In genomic region chr4:190179740-190180094, GRCh38 we compare ENCODE assay signal across 17 cellular contexts. TPM values are rescaled to one million over a fixed set of nuclear protein-coding genes. Genes with fewer than 3 reads are reported as not detected.
A peak's percentile ranks its signal among the peaks of the same experiment; 100 is the strongest.
DNase-seq lines count a peak whose midpoint lies in the region; ATAC-seq, FAIRE-seq and TF ChIP-seq lines count a peak whose summit lies in the region.
"Not testable (repeated sequence)": the region's sequence is repeated elsewhere in the genome, so short reads cannot be mapped to it uniquely, and the experiment has no call there.
"Had no signal": no experiment of that assay in that cellular context is flagged by ENCODE, and none has a peak within 500 bp of the region (broad histone marks: within the 10 kb centered on the region; RNA-seq: fewer than 3 reads in every experiment).

No MANE protein-coding gene starts in this region.

- POLR2A ChIA-PET in K562 (lab: Yijun Ruan, JAX) = not testable (repeated sequence)

- H3K4me3 ChIP-seq in CD4-positive, CD25-positive, alpha-beta regulatory T cell (ENCODE audit: low read depth, low read length); NB4 (ENCODE audit: low read depth, low read length); K562; right cardiac atrium (ENCODE audit: low read length): not testable (repeated sequence)

- H2AFZ ChIP-seq in K562 (ENCODE audit: low read depth, low read length) = not testable (repeated sequence)

- TF ChIP-seq RAD21 in K562 (CRISPR knock-in tag; conservative IDR thresholded peaks at IDR 0.05 in 1 of 2, IDR thresholded peaks at IDR 0.05 in 1 of 2) = not testable (repeated sequence)

- H3K9me1 ChIP-seq in K562 (ENCODE audit: control insufficient read depth, insufficient read depth, low read length) = not testable (repeated sequence)

- BruUV-seq in K562 (replicated peaks; lab: Mats Ljungman, UMichigan) = not testable (repeated sequence)

- not testable (repeated sequence) for H3K9ac ChIP-seq in K562 (ENCODE audit: insufficient read depth in 1 of 2, low read depth in 2 of 2, low read length in 2 of 2)

- H3K36me3 Mint-ChIP-seq in CD4-positive, CD25-positive, alpha-beta regulatory T cell = not testable (repeated sequence)

- not testable (repeated sequence) for H3K27me3 Mint-ChIP-seq in CD4-positive, CD25-positive, alpha-beta regulatory T cell

- H3K27ac ChIP-seq in CD4-positive, CD25-positive, alpha-beta regulatory T cell (ENCODE audit: insufficient read depth, low read length, poor library complexity, severe bottlenecking); K562 (ENCODE audit: extremely low read depth, low read depth, low read length); right cardiac atrium (ENCODE audit: low read length): not testable (repeated sequence)

- not testable (repeated sequence) for H3K4me1 Mint-ChIP-seq in CD4-positive, CD25-positive, alpha-beta regulatory T cell

- not testable (repeated sequence) for H3K4me2 ChIP-seq in K562 (ENCODE audit: insufficient read depth, low read length)

- ATAC-seq in CD4-positive, CD25-positive, alpha-beta regulatory T cell (ENCODE audit: low read depth in 2 of 2) = peak; percentile 24 to 26
- peak; percentile 30 for ATAC-seq in GM19035 (IDR thresholded peaks at IDR 0.05; ENCODE audit: unreplicated experiment)
- peak; percentile 23 for ATAC-seq in GM21786 (IDR thresholded peaks at IDR 0.05; ENCODE audit: unreplicated experiment)
- ATAC-seq in HG03135 (IDR thresholded peaks at IDR 0.05; ENCODE audit: unreplicated experiment) = peak; percentile 30
- ATAC-seq in K562 = peak; percentile 61
- ATAC-seq in right cardiac atrium = peak; percentile 70 to 71
- ATAC-seq in omental fat pad (ENCODE audit: low FRiP score) = peak; percentile 60

- H3K27ac Mint-ChIP-seq in CD4-positive, CD25-positive, alpha-beta regulatory T cell = not testable (repeated sequence)

- not testable (repeated sequence) for H4K20me1 ChIP-seq in K562 (replicated peaks; ENCODE audit: control insufficient read depth, insufficient read depth, low read length)

- H3K4me3 Mint-ChIP-seq in CD4-positive, CD25-positive, alpha-beta regulatory T cell = not testable (repeated sequence)

- not testable (repeated sequence) for DNase-seq in CD4-positive, CD25-positive, alpha-beta regulatory T cell; K562 (ENCODE audit: extremely low read depth in 1 of 4, low spot score in 3 of 4); right cardiac atrium; omental fat pad (ENCODE audit: low spot score)
- peak; percentile 0 for DNase-seq in NB4 (ENCODE audit: low read depth)

- not testable (repeated sequence) for FAIRE-seq in K562 (lab: Jason Lieb, UNC)

- CTCF ChIA-PET in K562 (lab: Yijun Ruan, JAX; ENCODE audit: low intra/inter-chr PET ratio) = not testable (repeated sequence)

- not testable (repeated sequence) for H3K36me3 ChIP-seq in CD4-positive, CD25-positive, alpha-beta regulatory T cell (ENCODE audit: control insufficient read depth, insufficient read depth, low read length); K562 (ENCODE audit: control insufficient read depth, insufficient read depth, low read length)

- not testable (repeated sequence) for TF ChIP-seq POLR2A in NB4 (IDR thresholded peaks at IDR 0.05; ENCODE audit: extremely low read depth, insufficient read length); K562 (conservative IDR thresholded peaks at IDR 0.05)

- H3K9me3 Mint-ChIP-seq in CD4-positive, CD25-positive, alpha-beta regulatory T cell = peaks cover 0 to 12% (median 4%) of the 10 kb centered on the region in 7 donors

- intact Hi-C loops in K562 (cut with micrococcal nuclease); right cardiac atrium (cut with DNase I): not testable (repeated sequence)

- not testable (repeated sequence) for TF ChIP-seq EP300 in K562 (IDR thresholded peaks at IDR 0.05; ENCODE audit: low read length)

- H3K27me3 ChIP-seq in CD4-positive, CD25-positive, alpha-beta regulatory T cell (ENCODE audit: control insufficient read depth, insufficient read depth, low read length); K562 (ENCODE audit: control insufficient read depth in 2 of 2, insufficient read depth in 2 of 2, low read length in 2 of 2); right cardiac atrium (ENCODE audit: control insufficient read depth, insufficient read depth): not testable (repeated sequence)

- H3K79me2 ChIP-seq in K562 (ENCODE audit: control insufficient read depth, insufficient read depth, low read length) = not testable (repeated sequence)

- in situ Hi-C loops in K562 (cut with MboI) = not testable (repeated sequence)

- H3K9me3 ChIP-seq in CD4-positive, CD25-positive, alpha-beta regulatory T cell (ENCODE audit: control insufficient read depth in 2 of 2, low read length in 2 of 2); K562 (replicated peaks; ENCODE audit: control insufficient read depth, insufficient read depth, low read depth, low read length); right cardiac atrium (ENCODE audit: control insufficient read depth, low read length): not testable (repeated sequence)

- WGBS in K562 (ENCODE audit: insufficient coverage, low coverage, missing lambda C conversion rate) = 7% methylated on average over 1 of the region's 2 CpGs
- WGBS in right cardiac atrium = 0% methylated on average over 1 of the region's 2 CpGs

- not testable (repeated sequence) for H3K4me1 ChIP-seq in CD4-positive, CD25-positive, alpha-beta regulatory T cell (ENCODE audit: control insufficient read depth, insufficient read depth, low read length, poor library complexity, severe bottlenecking); K562 (replicated peaks in 1 of 2; ENCODE audit: control insufficient read depth in 2 of 2, insufficient read depth in 2 of 2, low read length in 2 of 2); right cardiac atrium (ENCODE audit: control insufficient read depth, insufficient read depth, low read length)

- TF ChIP-seq CTCF in NB4 (IDR thresholded peaks at IDR 0.05; ENCODE audit: low read depth, low read length); K562 (IDR thresholded peaks at IDR 0.05 in 2 of 3, conservative IDR thresholded peaks at IDR 0.05 in 1 of 3; ENCODE audit: insufficient read depth in 2 of 3, low read depth in 1 of 3, low read length in 3 of 3); omental fat pad (IDR thresholded peaks at IDR 0.05): not testable (repeated sequence)

RNA-seq across cellular contexts. Expression of gene DUX4, which starts 6.1 kb away (rescaled TPM):
- not detected for total RNA-seq in CD4-positive, CD25-positive, alpha-beta regulatory T cell
- polyA plus RNA-seq in CD4-positive, CD25-positive, alpha-beta regulatory T cell = not detected
- not detected in 2 replicates for total RNA-seq in K562 (2011; cell fraction: chromatin; rRNA removed; ENCODE audit: low replicate concordance)
- not detected in 2 replicates for total RNA-seq in K562 (2011; cell fraction: nucleolus; rRNA removed)
- not detected in 2 replicates for total RNA-seq in K562 (2011; cell fraction: nucleoplasm; rRNA removed)
- not detected in 2 replicates for total RNA-seq in K562 (2014; rRNA removed)
- total RNA-seq in K562 (2014; rRNA removed; fragmentation: Illumina TruSeq; extraction: Trizol) = not detected in 2 replicates
- not detected in 2 replicates for total RNA-seq in K562 (2015; rRNA removed; fragmentation: Illumina TruSeq; extraction: Trizol)
- not detected in 2 replicates for total RNA-seq in K562 (2021)
- not detected in 2 replicates for polyA plus RNA-seq in K562 (2011; rRNA removed)
- not detected in 2 replicates for polyA plus RNA-seq in K562 (2011; cell fraction: cytosol; rRNA removed)
- polyA plus RNA-seq in K562 (2011; cell fraction: nucleus; rRNA removed) = not detected in 2 replicates
- not detected in 2 replicates for polyA plus RNA-seq in K562 (2012)
- not detected in 2 replicates for polyA plus RNA-seq in K562 (2014; fragmentation: Illumina TruSeq; extraction: Trizol)
- not detected for polyA plus RNA-seq in K562 (2014; fragmentation: Nextera tagmentation; extraction: Ambion mirVana)
- not detected in 2 replicates for polyA plus RNA-seq in K562 (2014; rRNA removed)
- not detected in 2 replicates for polyA minus RNA-seq in K562 (2011; rRNA and poly(A)+ RNA removed)
- not detected in 2 replicates for polyA minus RNA-seq in K562 (2011; cell fraction: cytosol; rRNA and poly(A)+ RNA removed)
- not detected in 2 replicates for polyA minus RNA-seq in K562 (2011; cell fraction: nucleus; rRNA and poly(A)+ RNA removed)
- total RNA-seq in right cardiac atrium = not detected
- not detected for polyA plus RNA-seq in right cardiac atrium
- not detected for total RNA-seq in omental fat pad
- total RNA-seq: activated CD4-positive, alpha-beta T cell treated with anti-CD3 and anti-CD28 coated beads, Interleukin-2, amount 10 ng/mL, durations not matched to agents 7 days and 5 days; ascending aorta; CD8-positive, alpha-beta T cell; glomerular endothelial cell; LHCN-M2; suprapubic skin; urinary bladder had no signal
- polyA plus RNA-seq: keratinocyte, small intestine, urinary bladder had no signal
